13 cellular contexts compared by ENCODE assay signal in genomic region chr10:132606536-132607316, GRCh38.
DNase-seq lines count a peak whose midpoint lies in the region; ATAC-seq and TF ChIP-seq lines count a peak whose summit lies in the region.
"Had no signal": no experiment of that assay in that cellular context is flagged by ENCODE, and none has a peak within 500 bp of the region (broad histone marks: within the 10 kb centered on the region; RNA-seq: fewer than 3 reads in every experiment).

No MANE protein-coding gene starts in this region.

- H3K27ac ChIP-seq in brain microvascular endothelial cell: no peak overlapping the region
- no peak overlapping the region for H3K27ac ChIP-seq in CD4-positive, alpha-beta T cell (ENCODE audit: low read depth, low read length)
- H3K27ac ChIP-seq: lower lobe of right lung, suprapubic skin, VCaP had no signal

- no peak overlapping the region for H3K4me3 Mint-ChIP-seq in CD4-positive, alpha-beta T cell
- H3K4me3 Mint-ChIP-seq: CD4-positive, alpha-beta memory T cell had no signal

- peaks cover 13% of the 10 kb centered on the region for H3K36me3 Mint-ChIP-seq in CD4-positive, alpha-beta T cell (ENCODE audit: low read depth)

- H3K4me1 Mint-ChIP-seq in CD4-positive, alpha-beta T cell (ENCODE audit: low read depth): peaks cover 38% of the 10 kb centered on the region

- CTCF ChIA-PET in CD4-positive, alpha-beta T cell (lab: Charles Lee): no interaction called here

- H3K4me3 ChIP-seq in H7 (ENCODE audit: insufficient read depth, low read depth, low read length) (no peak overlapping the region), brain microvascular endothelial cell (ENCODE audit: low read depth, low read length) (peak overlapping the region; percentile 1)
- H3K4me3 ChIP-seq: lower lobe of right lung, suprapubic skin had no signal

- TF ChIP-seq CTCF in brain microvascular endothelial cell (IDR thresholded peaks at IDR 0.05; ENCODE audit: low read depth, low read length, missing control alignments): no peak
- no peak for TF ChIP-seq CTCF in CD4-positive, alpha-beta T cell (IDR thresholded peaks at IDR 0.05)

- no peaks in the 10 kb centered on the region for H3K27me3 ChIP-seq in H7 (ENCODE audit: control insufficient read depth, insufficient read depth, low read length)
- H3K27me3 ChIP-seq in brain microvascular endothelial cell (replicated peaks): no peaks in the 10 kb centered on the region
- no peaks in the 10 kb centered on the region for H3K27me3 ChIP-seq in CD4-positive, alpha-beta T cell (ENCODE audit: control insufficient read depth, insufficient read depth, low read length)
- H3K27me3 ChIP-seq: suprapubic skin had no signal

- in situ Hi-C loops in brain microvascular endothelial cell (cut with HindIII; ENCODE audit: low pct_ligation_motif_present, low sequenced_read_pairs): no loop called here

- intact Hi-C loops in CD4-positive, alpha-beta T cell (cut with DNase I, micrococcal nuclease): no loop called here

- peak; percentile 65 for DNase-seq in H7
- peak; percentile 41 for DNase-seq in brain microvascular endothelial cell
- peak; percentile 47 to 51 for DNase-seq in hippocampal formation (lab: John Stamatoyannopoulos, UW)
- DNase-seq in renal cortical epithelial cell (ENCODE audit: low read depth): peak; percentile 40
- no peak for DNase-seq in D341Med (ENCODE audit: low spot score)
- no peak for DNase-seq in CD4-positive, alpha-beta T cell
- no peak for DNase-seq in NAMALWA (ENCODE audit: low spot score)
- DNase-seq: CD4-positive, alpha-beta memory T cell; lower lobe of right lung; stimulated activated CD4-positive, alpha-beta T cell treated with anti-CD3 and anti-CD28 coated beads, Interleukin-15, amount 100 ng/mL, for 24 hours had no signal

- H3K27ac Mint-ChIP-seq in CD4-positive, alpha-beta T cell: no peak overlapping the region
- H3K27ac Mint-ChIP-seq: CD4-positive, alpha-beta memory T cell had no signal

- no peaks in the 10 kb centered on the region for H3K9me3 ChIP-seq in CD4-positive, alpha-beta T cell (ENCODE audit: control insufficient read depth, low read length)
- H3K9me3 ChIP-seq: lower lobe of right lung, suprapubic skin had no signal

- H3K9me3 Mint-ChIP-seq in CD4-positive, alpha-beta T cell: no peaks in the 10 kb centered on the region

- POLR2A ChIA-PET in CD4-positive, alpha-beta T cell (lab: Charles Lee): no interaction called here

- no peak for ATAC-seq in CD4-positive, alpha-beta T cell (ENCODE audit: poor library complexity)
- no peak for ATAC-seq in GM21360 (IDR thresholded peaks at IDR 0.05; ENCODE audit: unreplicated experiment)

- no peaks in the 10 kb centered on the region for H3K27me3 Mint-ChIP-seq in CD4-positive, alpha-beta T cell
- H3K27me3 Mint-ChIP-seq: CD4-positive, alpha-beta memory T cell had no signal

- no peaks in the 10 kb centered on the region for H3K36me3 ChIP-seq in H7 (replicated peaks; ENCODE audit: control insufficient read depth, insufficient read depth, low read length)
- H3K36me3 ChIP-seq in brain microvascular endothelial cell (replicated peaks): no peaks in the 10 kb centered on the region
- H3K36me3 ChIP-seq: lower lobe of right lung, suprapubic skin had no signal

Comparison
In these comparisons a context has a peak if more than half of its experiments do, and no peak if none do; other contexts are left out.
1. DNase-seq: peak in H7 (single experiment), brain microvascular endothelial cell (single experiment), hippocampal formation (2 of 2) and renal cortical epithelial cell (single experiment); none in D341Med (single experiment), CD4-positive, alpha-beta T cell (0 of 10) and NAMALWA (single experiment).